1 cellular context compared by ENCODE assay signal in genomic region chr2:6846967-6847695, GRCh38.
TF ChIP-seq lines count a peak whose summit lies in the region.

No MANE protein-coding gene starts in this region.

TF ChIP-seq in K562, 482 proteins besides CTCF, POLR2A, EP300 and RAD21 (continued from another document and continues in another):
- TF ChIP-seq NCOA1 (IDR thresholded peaks at IDR 0.05; ENCODE audit: low read depth) (peak; percentile 72), SIN3A (IDR thresholded peaks at IDR 0.05; ENCODE audit: borderline replicate concordance in 2 of 2, control insufficient read depth in 1 of 2, low read depth in 2 of 2, low read length in 2 of 2) (no peak), TCFL5 (CRISPR knock-in tag; conservative IDR thresholded peaks at IDR 0.05) (no peak; the same call in 1 of the 2 replicates), ARID3A (IDR thresholded peaks at IDR 0.05; ENCODE audit: borderline replicate concordance, low read depth, low read length) (0 out of 2 replicates have a peak, but pooled peaks have one; percentile 40), PCBP1 (IDR thresholded peaks at IDR 0.05; ENCODE audit: low read depth, low read length, poor library complexity, severe bottlenecking) (no peak), ZNF780A (CRISPR knock-in tag; IDR thresholded peaks at IDR 0.05) (no peak), ATF4 (CRISPR knock-in tag; IDR thresholded peaks at IDR 0.05) (peak; percentile 75), TEAD2 (tag; IDR thresholded peaks at IDR 0.05) (peak; percentile 72), HEY1 (CRISPR knock-in tag; IDR thresholded peaks at IDR 0.05; ENCODE audit: borderline replicate concordance) (peak; percentile 59; the same call in 1 of the 2 replicates), BCOR (IDR thresholded peaks at IDR 0.05) (peak; percentile 63; the same call in 1 of the 2 replicates), SMARCA5 (IDR thresholded peaks at IDR 0.05) (no peak), EZH2 (IDR thresholded peaks at IDR 0.05; ENCODE audit: borderline replicate concordance, low read depth, low read length) (peak; percentile 71; the same call in 1 of the 2 replicates), PHF21A (IDR thresholded peaks at IDR 0.05; ENCODE audit: borderline replicate concordance, low read depth) (no peak; the same call in 1 of the 2 replicates), GTF2A2 (tag; IDR thresholded peaks at IDR 0.05) (no peak), SRF (CRISPR knock-in tag; IDR thresholded peaks at IDR 0.05) (no peak), FOS (IDR thresholded peaks at IDR 0.05; ENCODE audit: extremely low read depth, insufficient read length) (no peak), OTX1 (CRISPR knock-in tag; IDR thresholded peaks at IDR 0.05) (peak; percentile 78; the same call in 1 of the 2 replicates), CREBBP (IDR thresholded peaks at IDR 0.05; ENCODE audit: low read depth, low read length) (no peak), FOXJ2 (tag; IDR thresholded peaks at IDR 0.05) (peak; percentile 95), SMAD1 (IDR thresholded peaks at IDR 0.05; ENCODE audit: low read depth, low read length, partially characterized antibody) (peak; percentile 94), TBL1XR1 (IDR thresholded peaks at IDR 0.05; ENCODE audit: low read length in 2 of 2) (peak; percentile 86 to 93; a peak in 3 of 4 replicates), EHMT2 (IDR thresholded peaks at IDR 0.05) (no peak), ZNF707 (CRISPR knock-in tag; conservative IDR thresholded peaks at IDR 0.05) (0 out of 2 replicates have a peak, but pooled peaks have one; percentile 31), MBD1 (CRISPR knock-in tag; IDR thresholded peaks at IDR 0.05) (no peak), MTA1 (IDR thresholded peaks at IDR 0.05; ENCODE audit: borderline replicate concordance) (peak; percentile 82), SMARCC2 (IDR thresholded peaks at IDR 0.05; ENCODE audit: low read depth) (peak; percentile 98), ARID4B (CRISPR knock-in tag; IDR thresholded peaks at IDR 0.05) (no peak), MAFG (tag; conservative IDR thresholded peaks at IDR 0.05) (peak; percentile 78), MNT (conservative IDR thresholded peaks at IDR 0.05) (peak in 1 of 2 experiments; percentile 57; a peak in 1 of 4 replicates), MXI1 (IDR thresholded peaks at IDR 0.05; ENCODE audit: low read depth, low read length) (peak; percentile 70; the same call in 1 of the 2 replicates), STAT5B (CRISPR knock-in tag; IDR thresholded peaks at IDR 0.05) (no peak), XRCC4 (IDR thresholded peaks at IDR 0.05; ENCODE audit: extremely low read depth, insufficient read depth, insufficient read length) (no peak), ZNF253 (CRISPR knock-in tag; conservative IDR thresholded peaks at IDR 0.05) (no peak), AFF1 (IDR thresholded peaks at IDR 0.05; ENCODE audit: low read depth in 1 of 2, partially characterized antibody in 2 of 2) (peak in 1 of 2 experiments; percentile 79), NCOA4 (IDR thresholded peaks at IDR 0.05; ENCODE audit: partially characterized antibody) (no peak), ZNF79 (CRISPR knock-in tag; IDR thresholded peaks at IDR 0.05; ENCODE audit: low read depth) (0 out of 2 replicates have a peak, but pooled peaks have one; percentile 35), ZSCAN29 (IDR thresholded peaks at IDR 0.05) (no peak)
- TF ChIP-seq, protein P1, sequence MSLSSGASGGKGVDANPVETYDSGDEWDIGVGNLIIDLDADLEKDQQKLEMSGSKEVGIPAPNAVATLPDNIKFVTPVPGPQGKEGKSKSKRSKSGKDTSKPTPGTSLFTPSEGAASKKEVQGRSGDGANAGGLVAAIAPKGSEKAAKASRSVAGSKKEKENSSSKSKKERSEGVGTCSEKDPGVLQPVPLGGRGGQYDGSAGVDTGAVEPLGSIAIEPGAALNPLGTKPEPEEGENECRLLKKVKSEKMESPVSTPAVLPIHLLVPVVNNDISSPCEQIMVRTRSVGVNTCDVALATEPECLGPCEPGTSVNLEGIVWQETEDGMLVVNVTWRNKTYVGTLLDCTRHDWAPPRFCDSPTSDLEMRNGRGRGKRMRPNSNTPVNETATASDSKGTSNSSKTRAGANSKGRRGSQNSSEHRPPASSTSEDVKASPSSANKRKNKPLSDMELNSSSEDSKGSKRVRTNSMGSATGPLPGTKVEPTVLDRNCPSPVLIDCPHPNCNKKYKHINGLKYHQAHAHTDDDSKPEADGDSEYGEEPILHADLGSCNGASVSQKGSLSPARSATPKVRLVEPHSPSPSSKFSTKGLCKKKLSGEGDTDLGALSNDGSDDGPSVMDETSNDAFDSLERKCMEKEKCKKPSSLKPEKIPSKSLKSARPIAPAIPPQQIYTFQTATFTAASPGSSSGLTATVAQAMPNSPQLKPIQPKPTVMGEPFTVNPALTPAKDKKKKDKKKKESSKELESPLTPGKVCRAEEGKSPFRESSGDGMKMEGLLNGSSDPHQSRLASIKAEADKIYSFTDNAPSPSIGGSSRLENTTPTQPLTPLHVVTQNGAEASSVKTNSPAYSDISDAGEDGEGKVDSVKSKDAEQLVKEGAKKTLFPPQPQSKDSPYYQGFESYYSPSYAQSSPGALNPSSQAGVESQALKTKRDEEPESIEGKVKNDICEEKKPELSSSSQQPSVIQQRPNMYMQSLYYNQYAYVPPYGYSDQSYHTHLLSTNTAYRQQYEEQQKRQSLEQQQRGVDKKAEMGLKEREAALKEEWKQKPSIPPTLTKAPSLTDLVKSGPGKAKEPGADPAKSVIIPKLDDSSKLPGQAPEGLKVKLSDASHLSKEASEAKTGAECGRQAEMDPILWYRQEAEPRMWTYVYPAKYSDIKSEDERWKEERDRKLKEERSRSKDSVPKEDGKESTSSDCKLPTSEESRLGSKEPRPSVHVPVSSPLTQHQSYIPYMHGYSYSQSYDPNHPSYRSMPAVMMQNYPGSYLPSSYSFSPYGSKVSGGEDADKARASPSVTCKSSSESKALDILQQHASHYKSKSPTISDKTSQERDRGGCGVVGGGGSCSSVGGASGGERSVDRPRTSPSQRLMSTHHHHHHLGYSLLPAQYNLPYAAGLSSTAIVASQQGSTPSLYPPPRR (CRISPR knock-in tag; IDR thresholded peaks at IDR 0.05; ENCODE audit: borderline replicate concordance), result no peak
- TF ChIP-seq, protein P2, sequence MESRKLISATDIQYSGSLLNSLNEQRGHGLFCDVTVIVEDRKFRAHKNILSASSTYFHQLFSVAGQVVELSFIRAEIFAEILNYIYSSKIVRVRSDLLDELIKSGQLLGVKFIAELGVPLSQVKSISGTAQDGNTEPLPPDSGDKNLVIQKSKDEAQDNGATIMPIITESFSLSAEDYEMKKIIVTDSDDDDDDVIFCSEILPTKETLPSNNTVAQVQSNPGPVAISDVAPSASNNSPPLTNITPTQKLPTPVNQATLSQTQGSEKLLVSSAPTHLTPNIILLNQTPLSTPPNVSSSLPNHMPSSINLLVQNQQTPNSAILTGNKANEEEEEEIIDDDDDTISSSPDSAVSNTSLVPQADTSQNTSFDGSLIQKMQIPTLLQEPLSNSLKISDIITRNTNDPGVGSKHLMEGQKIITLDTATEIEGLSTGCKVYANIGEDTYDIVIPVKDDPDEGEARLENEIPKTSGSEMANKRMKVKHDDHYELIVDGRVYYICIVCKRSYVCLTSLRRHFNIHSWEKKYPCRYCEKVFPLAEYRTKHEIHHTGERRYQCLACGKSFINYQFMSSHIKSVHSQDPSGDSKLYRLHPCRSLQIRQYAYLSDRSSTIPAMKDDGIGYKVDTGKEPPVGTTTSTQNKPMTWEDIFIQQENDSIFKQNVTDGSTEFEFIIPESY (CRISPR knock-in tag; IDR thresholded peaks at IDR 0.05), result 0 out of 2 replicates have a peak, but pooled peaks have one; percentile 14
